ENCODE assay signal across 9 cellular contexts in genomic region chr9:22447607-22448305, GRCh38. TPM values are rescaled to one million over a fixed set of nuclear protein-coding genes. Genes with fewer than 3 reads are reported as not detected.
DNase-seq lines count a peak whose midpoint lies in the region; ATAC-seq, FAIRE-seq and TF ChIP-seq lines count a peak whose summit lies in the region.
"Had no signal": no experiment of that assay in that cellular context is flagged by ENCODE, and none has a peak within 500 bp of the region (broad histone marks: within the 10 kb centered on the region; RNA-seq: fewer than 3 reads in every experiment).

No MANE protein-coding gene starts in this region.

- peak overlapping the region; percentile 94 for H3K4me3 Mint-ChIP-seq in progenitor cell of endocrine pancreas (ENCODE audit: low read depth)

- H3K4me3 ChIP-seq in right atrium auricular region = peak overlapping the region; percentile 64 to 66

- peaks cover 0 to 12% of the 10 kb centered on the region in 2 donors for H3K4me1 ChIP-seq in right atrium auricular region

- peak overlapping the region; percentile 80 to 85 for H3K27ac ChIP-seq in right atrium auricular region

- peaks cover 8% of the 10 kb centered on the region for H3K4me1 Mint-ChIP-seq in progenitor cell of endocrine pancreas (ENCODE audit: low read depth)

- no peak for FAIRE-seq in RCC 7860 (lab: Jason Lieb, UNC)

- H3K36me3 ChIP-seq in right atrium auricular region = no peaks in the 10 kb centered on the region

- DNase-seq in DMS 273 (lab: John Stamatoyannopoulos, UW; ENCODE audit: unreplicated experiment) (peak; percentile 60), RCC 7860 (ENCODE audit: low spot score) (peak; percentile 36), right atrium auricular region (ENCODE audit: low spot score) (no peak), progenitor cell of endocrine pancreas (ENCODE audit: low spot score, unreplicated experiment) (no peak), NCI-H1417 (lab: John Stamatoyannopoulos, UW) (no peak)
- no peak for DNase-seq in central memory CD4-positive, alpha-beta T cell
- DNase-seq: NCI-H187 treated with DMSO at 0.1 percent for 48 hours had no signal

- TF ChIP-seq CTCF in right atrium auricular region (IDR thresholded peaks at IDR 0.05) (no peak), progenitor cell of endocrine pancreas (IDR thresholded peaks at IDR 0.05; ENCODE audit: unreplicated experiment) (no peak)

- no peaks in the 10 kb centered on the region for H3K36me3 Mint-ChIP-seq in progenitor cell of endocrine pancreas (ENCODE audit: insufficient read depth)

- ATAC-seq in GM19324 (IDR thresholded peaks at IDR 0.05; ENCODE audit: low FRiP score, unreplicated experiment) = no peak
- ATAC-seq in GM18867 (IDR thresholded peaks at IDR 0.05; ENCODE audit: unreplicated experiment) = no peak

- H3K27ac Mint-ChIP-seq in progenitor cell of endocrine pancreas = peak overlapping the region; percentile 98

- H3K27me3 ChIP-seq in right atrium auricular region = no peaks in the 10 kb centered on the region

- no peaks in the 10 kb centered on the region for H3K9me3 ChIP-seq in right atrium auricular region

- no peaks in the 10 kb centered on the region for H3K9me3 Mint-ChIP-seq in progenitor cell of endocrine pancreas (ENCODE audit: low read depth)

- peaks cover 5% of the 10 kb centered on the region for H3K27me3 Mint-ChIP-seq in progenitor cell of endocrine pancreas

RNA-seq across cellular contexts. Expression of gene DMRTA1, which starts 1.1 kb away (rescaled TPM):
- total RNA-seq in right atrium auricular region (under 1 TPM; 0.43 to 0.74 TPM), progenitor cell of endocrine pancreas (6.9 and 7.7 TPM in 2 replicates)

Comparison
In these comparisons a context has a peak if more than half of its experiments do, and no peak if none do; other contexts are left out.
1. DNase-seq: peak in DMS 273 (single experiment) and RCC 7860 (single experiment); none in right atrium auricular region (single experiment), progenitor cell of endocrine pancreas (single experiment), central memory CD4-positive, alpha-beta T cell (single experiment) and NCI-H1417 (0 of 3).